1 cellular context compared by ENCODE assay signal in genomic region chr15:88605507-88606436, GRCh38.
TF ChIP-seq lines count a peak whose summit lies in the region.

No MANE protein-coding gene starts in this region.

TF ChIP-seq in WTC11, 78 proteins besides CTCF, POLR2A, EP300 and RAD21 (continued from another document and continues in another):
- no peak for TF ChIP-seq ERG (CRISPR knock-in tag; IDR thresholded peaks at IDR 0.05)
- TF ChIP-seq USF1 (CRISPR knock-in tag; IDR thresholded peaks at IDR 0.05) = peak; percentile 75
- TF ChIP-seq IRF1 (CRISPR knock-in tag; IDR thresholded peaks at IDR 0.05) = peak; percentile 93
- peak; percentile 98 for TF ChIP-seq KAT7 (CRISPR knock-in tag; IDR thresholded peaks at IDR 0.05; ENCODE audit: borderline replicate concordance)
- TF ChIP-seq TEAD1 (CRISPR knock-in tag; IDR thresholded peaks at IDR 0.05) = peak; percentile 94
- TF ChIP-seq ZNF671 (CRISPR knock-in tag; IDR thresholded peaks at IDR 0.05) = no peak
- TF ChIP-seq CDX4 (CRISPR knock-in tag; IDR thresholded peaks at IDR 0.05; ENCODE audit: borderline replicate concordance) = no peak
- TF ChIP-seq PREB (CRISPR knock-in tag; IDR thresholded peaks at IDR 0.05; ENCODE audit: borderline replicate concordance) = peak; percentile 63; the same call in 1 of the 2 replicates
- TF ChIP-seq FOXP1 (CRISPR knock-in tag; IDR thresholded peaks at IDR 0.05; ENCODE audit: borderline replicate concordance) = peak; percentile 97
- no peak for TF ChIP-seq GTF2I (CRISPR knock-in tag; conservative IDR thresholded peaks at IDR 0.05)
- TF ChIP-seq MXD4 (CRISPR knock-in tag; IDR thresholded peaks at IDR 0.05; ENCODE audit: borderline replicate concordance) = no peak
- TF ChIP-seq ATF6 (CRISPR knock-in tag; IDR thresholded peaks at IDR 0.05) = peak; percentile 76; the same call in 1 of the 2 replicates
- no peak for TF ChIP-seq HMGA2 (CRISPR knock-in tag; IDR thresholded peaks at IDR 0.05)
- TF ChIP-seq FOXJ3 (CRISPR knock-in tag; IDR thresholded peaks at IDR 0.05; ENCODE audit: borderline replicate concordance) = 0 out of 2 replicates have a peak, but pooled peaks have one; percentile 37
- 0 out of 2 replicates have a peak, but pooled peaks have one; percentile 40 for TF ChIP-seq USF2 (CRISPR knock-in tag; IDR thresholded peaks at IDR 0.05)
- peak; percentile 94; the same call in 1 of the 2 replicates for TF ChIP-seq RELA (CRISPR knock-in tag; IDR thresholded peaks at IDR 0.05; ENCODE audit: borderline replicate concordance)
- TF ChIP-seq IRF2 (CRISPR knock-in tag; IDR thresholded peaks at IDR 0.05; ENCODE audit: borderline replicate concordance, low read depth) = peak; percentile 73; the same call in 1 of the 2 replicates
- 0 out of 2 replicates have a peak, but pooled peaks have one; percentile 75 for TF ChIP-seq CBFB (CRISPR knock-in tag; IDR thresholded peaks at IDR 0.05; ENCODE audit: low read depth)
- peak; percentile 50; the same call in 1 of the 2 replicates for TF ChIP-seq ZNF121 (CRISPR knock-in tag; IDR thresholded peaks at IDR 0.05)
- 0 out of 2 replicates have a peak, but pooled peaks have one; percentile 54 for TF ChIP-seq ZNF512 (CRISPR knock-in tag; IDR thresholded peaks at IDR 0.05; ENCODE audit: borderline replicate concordance)
- peak; percentile 69; the same call in 1 of the 2 replicates for TF ChIP-seq CREB1 (CRISPR knock-in tag; IDR thresholded peaks at IDR 0.05)
- TF ChIP-seq E2F1 (CRISPR knock-in tag; IDR thresholded peaks at IDR 0.05) = peak; percentile 88
- TF ChIP-seq ZNF281 (CRISPR knock-in tag; IDR thresholded peaks at IDR 0.05) = peak; percentile 94; the same call in 1 of the 2 replicates
- TF ChIP-seq ESRRA (CRISPR knock-in tag; IDR thresholded peaks at IDR 0.05; ENCODE audit: borderline replicate concordance) = peak; percentile 60; the same call in 1 of the 2 replicates
- no peak for TF ChIP-seq RORB (CRISPR knock-in tag; IDR thresholded peaks at IDR 0.05)
- TF ChIP-seq NR3C1 (CRISPR knock-in tag; conservative IDR thresholded peaks at IDR 0.05; ENCODE audit: low read depth) = no peak
- TF ChIP-seq ARID4B (CRISPR knock-in tag; IDR thresholded peaks at IDR 0.05; ENCODE audit: borderline replicate concordance) = peak; percentile 99
- no peak for TF ChIP-seq PRDM15 (CRISPR knock-in tag; IDR thresholded peaks at IDR 0.05)
- TF ChIP-seq ZNF396 (CRISPR knock-in tag; IDR thresholded peaks at IDR 0.05; ENCODE audit: borderline replicate concordance) = no peak
